ENCODE assay signal across 30 cellular contexts in the genomic region with DNA sequence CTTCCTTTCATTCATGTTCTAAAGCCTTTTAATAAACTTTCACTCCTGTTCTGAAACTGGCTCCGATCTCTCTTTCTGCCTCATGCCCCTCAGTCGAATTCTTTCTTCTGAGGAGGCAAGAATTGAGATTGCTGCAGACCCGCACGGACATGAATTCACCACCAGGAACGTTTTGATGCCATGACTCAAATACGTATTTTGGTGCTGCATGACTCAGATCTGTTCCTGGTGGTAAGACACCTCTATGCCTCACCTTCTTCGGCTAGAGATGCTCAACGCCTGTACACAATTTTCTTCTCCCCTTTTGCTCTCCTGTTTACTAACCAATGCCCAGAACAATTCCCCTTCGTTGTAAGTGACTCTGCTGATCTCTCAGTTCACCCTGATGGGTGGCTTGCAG. TPM values are rescaled to one million over a fixed set of nuclear protein-coding genes. Genes with fewer than 3 reads are reported as not detected.
DNase-seq lines count a peak whose midpoint lies in the region; ATAC-seq and TF ChIP-seq lines count a peak whose summit lies in the region.
"Had no signal": no experiment of that assay in that cellular context is flagged by ENCODE, and none has a peak within 500 bp of the region (broad histone marks: within the 10 kb centered on the region; RNA-seq: fewer than 3 reads in every experiment).

No MANE protein-coding gene starts in this region.

- H3K4me1 ChIP-seq in effector memory CD4-positive, alpha-beta T cell (ENCODE audit: control insufficient read depth, insufficient read depth, low read length, poor library complexity, severe bottlenecking) = no peaks in the 10 kb centered on the region
- H3K4me1 ChIP-seq: ascending aorta, psoas muscle had no signal

- ATAC-seq in activated CD8-positive, alpha-beta T cell treated with anti-CD3 and anti-CD28 coated beads for 36 hours = no peak
- no peak for ATAC-seq in activated CD8-positive, alpha-beta T cell treated with anti-CD3 and anti-CD28 coated beads, Interleukin-2, amount 10 ng/mL, durations not matched to agents 7 days and 5 days
- ATAC-seq in GM18867 (IDR thresholded peaks at IDR 0.05; ENCODE audit: unreplicated experiment) = peak; percentile 74
- ATAC-seq: left lobe of liver, Panc1, psoas muscle, sciatic nerve had no signal

- POLR2A ChIA-PET in activated CD8-positive, alpha-beta T cell treated with anti-CD3 and anti-CD28 coated beads for 36 hours (lab: Charles Lee) = no interaction called here
- POLR2A ChIA-PET in activated CD8-positive, alpha-beta T cell treated with anti-CD3 and anti-CD28 coated beads, Interleukin-2, amount 10 ng/mL, durations not matched to agents 7 days and 5 days (lab: Charles Lee) = no interaction called here
- POLR2A ChIA-PET in RWPE1 (lab: Yijun Ruan, JAX; ENCODE audit: low non-redundant PET) = no interaction called here

- no peaks in the 10 kb centered on the region for H3K9me3 Mint-ChIP-seq in activated CD8-positive, alpha-beta T cell treated with anti-CD3 and anti-CD28 coated beads for 36 hours
- H3K9me3 Mint-ChIP-seq in activated CD8-positive, alpha-beta T cell treated with anti-CD3 and anti-CD28 coated beads, Interleukin-2, amount 10 ng/mL, durations not matched to agents 7 days and 5 days (ENCODE audit: insufficient read depth) = no peaks in the 10 kb centered on the region
- H3K9me3 Mint-ChIP-seq: memory B cell, nephron, type B pancreatic cell had no signal

- no peak for TF ChIP-seq CTCF in activated CD8-positive, alpha-beta T cell treated with anti-CD3 and anti-CD28 coated beads for 36 hours (IDR thresholded peaks at IDR 0.05)
- no peak for TF ChIP-seq CTCF in RWPE1 (conservative IDR thresholded peaks at IDR 0.05; ENCODE audit: low read depth)

- H3K27me3 Mint-ChIP-seq in activated CD8-positive, alpha-beta T cell treated with anti-CD3 and anti-CD28 coated beads for 36 hours = peaks cover 3% of the 10 kb centered on the region
- peaks cover 14% of the 10 kb centered on the region for H3K27me3 Mint-ChIP-seq in activated CD8-positive, alpha-beta T cell treated with anti-CD3 and anti-CD28 coated beads, Interleukin-2, amount 10 ng/mL, durations not matched to agents 7 days and 5 days (ENCODE audit: low read depth)

- intact Hi-C loops in activated CD8-positive, alpha-beta T cell treated with anti-CD3 and anti-CD28 coated beads for 36 hours (cut with micrococcal nuclease) = no loop called here
- intact Hi-C loops in head of caudate nucleus (cut with DNase I) = no loop called here

- CTCF ChIA-PET in activated CD8-positive, alpha-beta T cell treated with anti-CD3 and anti-CD28 coated beads for 36 hours (lab: Charles Lee) = interaction anchor here (1.2 kb wide), 1 partner anchor 336 kb away, joined by 4 read pairs; no protein-coding TSS in a partner anchor
- CTCF ChIA-PET in activated CD8-positive, alpha-beta T cell treated with anti-CD3 and anti-CD28 coated beads, Interleukin-2, amount 10 ng/mL, durations not matched to agents 7 days and 5 days (lab: Charles Lee) = no interaction called here
- CTCF ChIA-PET in RWPE1 (lab: Yijun Ruan, JAX) = interaction anchor here (0.7 kb wide), 1 partner anchor 79 kb away, joined by 3 read pairs; no protein-coding TSS in a partner anchor

- H3K4me3 Mint-ChIP-seq in activated CD8-positive, alpha-beta T cell treated with anti-CD3 and anti-CD28 coated beads for 36 hours = no peak overlapping the region
- H3K4me3 Mint-ChIP-seq in activated CD8-positive, alpha-beta T cell treated with anti-CD3 and anti-CD28 coated beads, Interleukin-2, amount 10 ng/mL, durations not matched to agents 7 days and 5 days = no peak overlapping the region
- H3K4me3 Mint-ChIP-seq: memory B cell, nephron, type B pancreatic cell had no signal

- peak; percentile 14 for DNase-seq in activated CD8-positive, alpha-beta T cell treated with anti-CD3 and anti-CD28 coated beads for 36 hours
- no peak for DNase-seq in activated CD8-positive, alpha-beta T cell treated with anti-CD3 and anti-CD28 coated beads, Interleukin-2, amount 10 ng/mL, durations not matched to agents 7 days and 5 days
- peak; percentile 78 for DNase-seq in RWPE1 (ENCODE audit: low spot score)
- peak; percentile 74 for DNase-seq in epithelial cell of prostate (ENCODE audit: low read depth, low spot score)
- no peak for DNase-seq in effector memory CD4-positive, alpha-beta T cell
- DNase-seq in MV-4-11 (lab: John Stamatoyannopoulos, UW) = no peak
- no peak for DNase-seq in head of caudate nucleus
- DNase-seq: activated CD4-positive, alpha-beta T cell treated with anti-CD3 and anti-CD28 coated beads for 48 hours; caudate nucleus; effector CD8-positive, alpha-beta T cell; erythroblast; glutamatergic neuron; KBM-7; MM.1S; NCI-H1417; NCI-H2029; NCI-H524 treated with DMSO at 0.1 percent for 48 hours; psoas muscle had no signal

- no peaks in the 10 kb centered on the region for H3K4me1 Mint-ChIP-seq in activated CD8-positive, alpha-beta T cell treated with anti-CD3 and anti-CD28 coated beads for 36 hours (ENCODE audit: low read depth)
- H3K4me1 Mint-ChIP-seq in activated CD8-positive, alpha-beta T cell treated with anti-CD3 and anti-CD28 coated beads, Interleukin-2, amount 10 ng/mL, durations not matched to agents 7 days and 5 days (ENCODE audit: low read depth) = no peaks in the 10 kb centered on the region
- H3K4me1 Mint-ChIP-seq: memory B cell, nephron had no signal

- no peaks in the 10 kb centered on the region for H3K36me3 Mint-ChIP-seq in activated CD8-positive, alpha-beta T cell treated with anti-CD3 and anti-CD28 coated beads for 36 hours (ENCODE audit: low read depth)
- H3K36me3 Mint-ChIP-seq in activated CD8-positive, alpha-beta T cell treated with anti-CD3 and anti-CD28 coated beads, Interleukin-2, amount 10 ng/mL, durations not matched to agents 7 days and 5 days (ENCODE audit: low read depth) = no peaks in the 10 kb centered on the region
- H3K36me3 Mint-ChIP-seq: type B pancreatic cell had no signal

- no peaks in the 10 kb centered on the region for H3K36me3 ChIP-seq in effector memory CD4-positive, alpha-beta T cell (ENCODE audit: control insufficient read depth, insufficient read depth, low read length)
- H3K36me3 ChIP-seq: ascending aorta had no signal

- no peak overlapping the region for H3K27ac Mint-ChIP-seq in activated CD8-positive, alpha-beta T cell treated with anti-CD3 and anti-CD28 coated beads for 36 hours
- no peak overlapping the region for H3K27ac Mint-ChIP-seq in activated CD8-positive, alpha-beta T cell treated with anti-CD3 and anti-CD28 coated beads, Interleukin-2, amount 10 ng/mL, durations not matched to agents 7 days and 5 days
- H3K27ac Mint-ChIP-seq: memory B cell, nephron, type B pancreatic cell had no signal

- H3K27me3 ChIP-seq in effector memory CD4-positive, alpha-beta T cell (replicated peaks; ENCODE audit: control insufficient read depth, insufficient read depth, low read length, poor library complexity, severe bottlenecking) = no peaks in the 10 kb centered on the region
- H3K27me3 ChIP-seq: ascending aorta had no signal

- no peak overlapping the region for H3K4me3 ChIP-seq in effector memory CD4-positive, alpha-beta T cell (ENCODE audit: insufficient read depth, low read depth, low read length, poor library complexity, severe bottlenecking)
- H3K4me3 ChIP-seq: ascending aorta, coronary artery, psoas muscle had no signal

- H3K27ac ChIP-seq in RWPE1 (no peak overlapping the region), epithelial cell of prostate (peak overlapping the region; percentile 20)
- H3K27ac ChIP-seq in effector memory CD4-positive, alpha-beta T cell (ENCODE audit: insufficient read depth, low read length, poor library complexity, severe bottlenecking) = no peak overlapping the region
- H3K27ac ChIP-seq: ascending aorta, coronary artery, psoas muscle, VCaP had no signal

- no peaks in the 10 kb centered on the region for H3K9me3 ChIP-seq in effector memory CD4-positive, alpha-beta T cell (ENCODE audit: control insufficient read depth, low read length)
- H3K9me3 ChIP-seq: ascending aorta, psoas muscle had no signal

RNA-seq across cellular contexts. Expression of a gene that starts 52.0 kb away (rescaled TPM):
- not detected for total RNA-seq in activated CD8-positive, alpha-beta T cell treated with anti-CD3 and anti-CD28 coated beads for 36 hours
- total RNA-seq in activated CD8-positive, alpha-beta T cell treated with anti-CD3 and anti-CD28 coated beads, Interleukin-2, amount 10 ng/mL, durations not matched to agents 7 days and 5 days = not detected
- total RNA-seq: A172, ascending aorta, left lobe of liver, subcutaneous adipose tissue had no signal

Comparison
In these comparisons a context has a peak if more than half of its experiments do, and no peak if none do; other contexts are left out.
1. DNase-seq: peak in activated CD8-positive, alpha-beta T cell treated with anti-CD3 and anti-CD28 coated beads for 36 hours (single experiment), RWPE1 (single experiment) and epithelial cell of prostate (single experiment); none in activated CD8-positive, alpha-beta T cell treated with anti-CD3 and anti-CD28 coated beads, Interleukin-2, amount 10 ng/mL, durations not matched to agents 7 days and 5 days (single experiment), effector memory CD4-positive, alpha-beta T cell (0 of 3), MV-4-11 (single experiment) and head of caudate nucleus (0 of 42).